In genomic region chr3:29283297-29283681, GRCh38 we compare ENCODE assay signal across 9 cellular contexts. TPM values are rescaled to one million over a fixed set of nuclear protein-coding genes. Genes with fewer than 3 reads are reported as not detected.
DNase-seq lines count a peak whose midpoint lies in the region; ATAC-seq and TF ChIP-seq lines count a peak whose summit lies in the region.
"Had no signal": no experiment of that assay in that cellular context is flagged by ENCODE, and none has a peak within 500 bp of the region (broad histone marks: within the 10 kb centered on the region; RNA-seq: fewer than 3 reads in every experiment).

No MANE protein-coding gene starts in this region.

- WGBS in esophagus muscularis mucosa, result 18% methylated on average over 3 of the region's 3 CpGs
- WGBS in sigmoid colon, 2 donors, result 65 to 80% methylated on average over 3 of the region's 3 CpGs

- H3K4me1 ChIP-seq in SJSA1 (replicated peaks) (peaks cover 24% of the 10 kb centered on the region), esophagus muscularis mucosa (peaks cover 9 to 54% (median 44%) of the 10 kb centered on the region in 4 donors), sigmoid colon (peaks cover 0 to 52% (median 24%) of the 10 kb centered on the region in 4 donors)

- H3K27ac ChIP-seq in SJSA1 (peak overlapping the region; percentile 95), esophagus muscularis mucosa (replicated peaks in 1 of 4) (peak overlapping the region; percentile 77 to 90 (median 88)), sigmoid colon (peak overlapping the region; percentile 85 to 88 (median 87))

- H3K27me3 ChIP-seq in SJSA1 (replicated peaks) (no peaks in the 10 kb centered on the region), esophagus muscularis mucosa (no peaks in the 10 kb centered on the region), sigmoid colon (no peaks in the 10 kb centered on the region)

- TF ChIP-seq CTCF in esophagus muscularis mucosa (IDR thresholded peaks at IDR 0.05), result no peak
- no peak for TF ChIP-seq CTCF in sigmoid colon (IDR thresholded peaks at IDR 0.05)

- TF ChIP-seq EP300 in esophagus muscularis mucosa (IDR thresholded peaks at IDR 0.05), result no peak
- no peak for TF ChIP-seq EP300 in sigmoid colon (IDR thresholded peaks at IDR 0.05)

- TF ChIP-seq POLR2A in esophagus muscularis mucosa (IDR thresholded peaks at IDR 0.05; ENCODE audit: low read depth), result no peak
- no peak for TF ChIP-seq POLR2A in sigmoid colon (IDR thresholded peaks at IDR 0.05)

- DNase-seq in SJSA1 (ENCODE audit: low read depth in 1 of 2, low spot score in 2 of 2) (peak in 1 of 2 experiments; percentile 79), esophagus muscularis mucosa (ENCODE audit: extremely low spot score) (no peak), sigmoid colon (no peak), NCI-H2081 (lab: John Stamatoyannopoulos, UW) (no peak), midbrain (lab: John Stamatoyannopoulos, UW) (no peak)
- DNase-seq: T-helper 9 cell had no signal

- H3K4me3 ChIP-seq in GM08714 (ENCODE audit: low read length) (peak overlapping the region; percentile 98; the same call in 1 of the 2 replicates), SJSA1 (peak overlapping the region; percentile 46), esophagus muscularis mucosa (peak overlapping the region; percentile 63 to 74 (median 66)), sigmoid colon (peak overlapping the region; percentile 37 to 63 (median 58))

- intact Hi-C loops in esophagus muscularis mucosa (cut with DNase I), result loop anchor here (5.0 to 10.0 kb wide), 5 partner anchors 54 to 474 kb away; no protein-coding TSS in a partner anchor
- intact Hi-C loops in sigmoid colon (cut with DNase I), result loop anchor here (2.0 to 10.0 kb wide), 6 partner anchors 34 to 412 kb away; no protein-coding TSS in a partner anchor

- H3K9me3 ChIP-seq in SJSA1 (replicated peaks) (no peaks in the 10 kb centered on the region), esophagus muscularis mucosa (no peaks in the 10 kb centered on the region), sigmoid colon (no peaks in the 10 kb centered on the region)

- H3K36me3 ChIP-seq in SJSA1 (peaks cover 1% of the 10 kb centered on the region; the same call in 1 of the 2 replicates), esophagus muscularis mucosa (no peaks in the 10 kb centered on the region), sigmoid colon (no peaks in the 10 kb centered on the region)

- ATAC-seq in HG02938 (IDR thresholded peaks at IDR 0.05; ENCODE audit: unreplicated experiment) (no peak), GM19328 (IDR thresholded peaks at IDR 0.05; ENCODE audit: unreplicated experiment) (no peak)

RNA-seq across cellular contexts. Expression of gene RBMS3, which starts 2.4 kb away (rescaled TPM):
- total RNA-seq in SJSA1 (2014; rRNA removed; shearing (Covaris generic)), result 31.7 and 47.0 TPM in 2 replicates
- total RNA-seq in esophagus muscularis mucosa (10 to 100 TPM; 53.0 to 81.5 (median 61.2) TPM), sigmoid colon (10 to 100 TPM; 39.9 to 61.9 (median 59.8) TPM)
- polyA plus RNA-seq in sigmoid colon, result 1 to 10 TPM in 2 of 3 donors, under 1 TPM in 1; 0.46 to 3.9 (median 3.0) TPM

Comparison
In these comparisons a context has a peak if more than half of its experiments do, and no peak if none do; other contexts are left out.
1. H3K4me3 ChIP-seq: peak in every context shown above with its lines; median percentile 98 in GM08714; 66 in esophagus muscularis mucosa; 58 in sigmoid colon; 46 in SJSA1.